1 cellular context compared by ENCODE assay signal in genomic region chr16:74107795-74108610, GRCh38.
TF ChIP-seq lines count a peak whose summit lies in the region.

No MANE protein-coding gene starts in this region.

TF ChIP-seq in K562, 482 proteins besides CTCF, POLR2A, EP300 and RAD21 (continued from another document):
- TF ChIP-seq RBM34 (IDR thresholded peaks at IDR 0.05; ENCODE audit: borderline replicate concordance, insufficient read depth, low read length) (no peak), ZNF124 (CRISPR knock-in tag; IDR thresholded peaks at IDR 0.05) (no peak), ZMIZ1 (IDR thresholded peaks at IDR 0.05; ENCODE audit: low read depth in 2 of 2, low read length in 2 of 2) (no peak), KLF16 (IDR thresholded peaks at IDR 0.05) (peak; percentile 16; the same call in 1 of the 2 replicates), MCM5 (IDR thresholded peaks at IDR 0.05; ENCODE audit: low read depth) (no peak), ETV5 (CRISPR knock-in tag; IDR thresholded peaks at IDR 0.05; ENCODE audit: low read depth) (no peak), TRIM24 (IDR thresholded peaks at IDR 0.05) (no peak), MAX (CRISPR knock-in tag; IDR thresholded peaks at IDR 0.05) (no peak), ZNF583 (CRISPR knock-in tag; IDR thresholded peaks at IDR 0.05) (no peak), ZNF586 (CRISPR knock-in tag; conservative IDR thresholded peaks at IDR 0.05) (no peak), CREM (IDR thresholded peaks at IDR 0.05; ENCODE audit: low read depth) (0 out of 2 replicates have a peak, but pooled peaks have one; percentile 17), ELF2 (CRISPR knock-in tag; IDR thresholded peaks at IDR 0.05) (no peak), CTCFL (IDR thresholded peaks at IDR 0.05; ENCODE audit: borderline replicate concordance, insufficient read depth, low read depth, low read length, poor library complexity, severe bottlenecking) (peak; percentile 29), CBX5 (IDR thresholded peaks at IDR 0.05; ENCODE audit: borderline replicate concordance, low read depth) (no peak), PTRF (tag; IDR thresholded peaks at IDR 0.05) (no peak), RCOR1 (IDR thresholded peaks at IDR 0.05; ENCODE audit: borderline replicate concordance in 1 of 2, low read depth in 2 of 2, low read length in 2 of 2) (no peak), CREB3L1 (IDR thresholded peaks at IDR 0.05; ENCODE audit: borderline replicate concordance, low read depth) (no peak)
